29 cellular contexts compared by ENCODE assay signal in genomic region chr7:29249860-29250259, GRCh38.
"Had no signal": no experiment of that assay in that cellular context is flagged by ENCODE, and none has a peak within 500 bp of the region (broad histone marks: within the 10 kb centered on the region; RNA-seq: fewer than 3 reads in every experiment).

No MANE protein-coding gene starts in this region.

- H3K36me3 ChIP-seq: brain microvascular endothelial cell, WERI-Rb-1 had no signal

- DNase-seq: activated B cell treated with CpG ODN at 0.5 μM for 24 hours; activated CD4-positive, alpha-beta T cell treated with anti-CD3 and anti-CD28 coated beads for 48 hours; activated CD4-positive, alpha-beta T cell treated with anti-CD3 and anti-CD28 coated beads, Interleukin-2, amount 50 U/mL, for 1 hour; activated CD4-positive, alpha-beta T cell treated with anti-CD3 and anti-CD28 coated beads, Interleukin-2, amount 50 U/mL, for 48 hours; activated CD8-positive, alpha-beta memory T cell treated with anti-CD3 and anti-CD28 coated beads for 24 hours; activated CD8-positive, alpha-beta T cell treated with anti-CD3 and anti-CD28 coated beads for 36 hours; activated effector memory CD4-positive, alpha-beta T cell treated with Interleukin-2 at 50 U/mL for 16 hours; activated gamma-delta T cell treated with Interleukin-2 at 50 U/mL for 16 hours; activated naive CD4-positive, alpha-beta T cell treated with anti-CD3 and anti-CD28 coated beads, Interleukin-2, amount 50 U/mL, for 16 hours; activated naive CD4-positive, alpha-beta T cell treated with Interleukin-2 at 50 U/mL for 16 hours; activated T-cell treated with anti-CD3 and anti-CD28 coated beads, Interleukin-2, amount 50 U/mL, for 4 hours; amniotic stem cell; anterior cingulate cortex; brain microvascular endothelial cell; dorsolateral prefrontal cortex; effector memory CD4-positive, alpha-beta T cell; endodermal cell; foreskin fibroblast; T-helper 1 cell; T-helper 17 cell; T1000; WERI-Rb-1 had no signal

- H3K27me3 ChIP-seq: brain microvascular endothelial cell, dorsolateral prefrontal cortex had no signal

- FAIRE-seq: astrocyte, bronchial epithelial cell, frontal cortex had no signal

- H3K27ac ChIP-seq: brain microvascular endothelial cell, coronary artery, WERI-Rb-1 had no signal

- H3K4me3 ChIP-seq: coronary artery, dorsolateral prefrontal cortex had no signal

- ATAC-seq: activated CD4-positive, CD25-positive, alpha-beta regulatory T cell treated with anti-CD3 and anti-CD28 coated beads, Interleukin-2, amount 50 U/mL, for 24 hours; activated CD8-positive, alpha-beta T cell treated with anti-CD3 and anti-CD28 coated beads for 36 hours; activated T-cell treated with anti-CD3 and anti-CD28 coated beads, Interleukin-2, amount 50 U/mL, for 4 hours; activated T-helper 17 cell treated with anti-CD3 and anti-CD28 coated beads, Interleukin-2, amount 50 U/mL, for 72 hours; esophagus mucosa; T-helper 17 cell had no signal
